ENCODE assay signal across 9 cellular contexts in the genomic region with DNA sequence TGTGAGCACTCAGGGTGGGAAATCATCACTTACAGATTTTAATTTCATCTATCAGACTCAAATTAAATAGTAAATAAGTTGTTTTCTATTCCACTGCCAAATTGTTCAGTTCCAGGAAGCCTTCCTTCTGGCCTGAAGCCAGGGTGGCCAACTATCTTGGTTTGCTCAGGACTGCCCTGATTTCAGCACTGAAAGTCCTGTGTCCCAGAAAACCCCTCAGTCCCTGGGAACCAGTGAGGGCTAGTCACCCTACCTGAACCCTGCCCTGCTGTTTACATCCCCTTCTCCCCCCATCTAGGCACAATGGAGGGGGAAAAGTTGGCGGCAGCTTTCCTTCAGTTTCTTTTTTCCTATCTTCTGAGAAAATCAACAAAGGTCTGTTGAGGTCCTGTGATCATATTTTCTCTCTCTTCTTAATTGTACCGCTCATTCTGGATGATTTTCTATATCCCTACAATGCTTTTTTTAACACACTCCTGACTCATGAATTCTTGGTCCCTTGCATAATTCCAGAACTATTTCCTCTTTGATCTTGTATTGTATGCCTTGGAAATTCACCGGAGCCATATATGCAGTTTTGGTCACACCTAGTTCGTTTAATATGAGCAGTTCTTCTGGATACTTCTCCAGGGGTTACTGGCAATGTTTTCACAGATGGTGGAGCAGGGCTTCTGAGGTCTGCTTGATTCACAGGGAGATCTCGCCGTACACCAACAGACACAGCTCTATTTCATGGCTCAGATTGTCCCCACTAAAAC.
DNase-seq lines count a peak whose midpoint lies in the region; ATAC-seq and TF ChIP-seq lines count a peak whose summit lies in the region.
"Had no signal": no experiment of that assay in that cellular context is flagged by ENCODE, and none has a peak within 500 bp of the region (broad histone marks: within the 10 kb centered on the region; RNA-seq: fewer than 3 reads in every experiment).

No MANE protein-coding gene starts in this region.

- no peaks in the 10 kb centered on the region for H4K20me1 ChIP-seq in GM23248 (ENCODE audit: insufficient read depth)

- H3K36me3 ChIP-seq in GM23248 (ENCODE audit: low read depth) = peaks cover 32% of the 10 kb centered on the region
- no peaks in the 10 kb centered on the region for H3K36me3 ChIP-seq in adrenal gland (replicated peaks in 1 of 2)
- peaks cover 0 to 7% (median 1%) of the 10 kb centered on the region in 4 donors for H3K36me3 ChIP-seq in sigmoid colon
- H3K36me3 ChIP-seq in upper lobe of right lung = no peaks in the 10 kb centered on the region

- DNase-seq in GM23248 (peak; percentile 87), adrenal gland (peak; percentile 45 to 85 (median 68)), glutamatergic neuron (no peak), sigmoid colon (no peak), upper lobe of right lung (no peak)

- no peak for TF ChIP-seq POLR2A in adrenal gland (IDR thresholded peaks at IDR 0.05)
- no peak for TF ChIP-seq POLR2A in sigmoid colon (IDR thresholded peaks at IDR 0.05)

- H3F3A ChIP-seq in GM23248 (ENCODE audit: insufficient read depth) = peaks cover 76% of the 10 kb centered on the region

- no peak overlapping the region for H2AFZ ChIP-seq in GM23248

- H3K27ac Mint-ChIP-seq in glutamatergic neuron (ENCODE audit: unreplicated experiment) = peak overlapping the region; percentile 45

- WGBS in GM23248 (ENCODE audit: low coverage in 1 of 2, low lambda C conversion rate in 2 of 2, missing lambda C conversion rate in 2 of 2), 2 experiments = 27 to 39% methylated on average over 6 of the region's 6 CpGs
- WGBS in adrenal gland, 4 donors = 61 to 75% (median 68%) methylated on average over 6 of the region's 6 CpGs
- 66 to 77% methylated on average over 6 of the region's 6 CpGs for WGBS in sigmoid colon, 2 donors

- TF ChIP-seq CTCF in adrenal gland (IDR thresholded peaks at IDR 0.05) (no peak), glutamatergic neuron (IDR thresholded peaks at IDR 0.05; ENCODE audit: partially characterized antibody, unreplicated experiment) (no peak), sigmoid colon (IDR thresholded peaks at IDR 0.05) (no peak), upper lobe of right lung (IDR thresholded peaks at IDR 0.05) (no peak)

- intact Hi-C loops in adrenal gland (cut with DNase I) (no loop called here), sigmoid colon (cut with DNase I) (no loop called here), upper lobe of right lung (cut with DNase I) (no loop called here)

- peak overlapping the region; percentile 77 for H3K4me2 ChIP-seq in GM23248 (ENCODE audit: unreplicated experiment)

- H3K79me2 ChIP-seq in GM23248 (ENCODE audit: insufficient read depth) = no peaks in the 10 kb centered on the region

- peak overlapping the region; percentile 63 for H3K9ac ChIP-seq in GM23248

- no peaks in the 10 kb centered on the region for H3K9me3 ChIP-seq in GM23248 (ENCODE audit: low read depth)
- no peaks in the 10 kb centered on the region for H3K9me3 ChIP-seq in adrenal gland (replicated peaks in 1 of 3)
- H3K9me3 ChIP-seq in sigmoid colon = no peaks in the 10 kb centered on the region
- H3K9me3 ChIP-seq in upper lobe of right lung = no peaks in the 10 kb centered on the region

- H3K27me3 ChIP-seq in GM23248 (replicated peaks; ENCODE audit: insufficient read depth) = no peaks in the 10 kb centered on the region
- no peaks in the 10 kb centered on the region for H3K27me3 ChIP-seq in adrenal gland
- no peaks in the 10 kb centered on the region for H3K27me3 ChIP-seq in sigmoid colon
- H3K27me3 ChIP-seq in upper lobe of right lung = no peaks in the 10 kb centered on the region

- H3K36me3 Mint-ChIP-seq in glutamatergic neuron (ENCODE audit: unreplicated experiment) = peaks cover 4% of the 10 kb centered on the region

- peaks cover 47% of the 10 kb centered on the region for H3K9me3 Mint-ChIP-seq in glutamatergic neuron (ENCODE audit: unreplicated experiment)

- H3K4me1 ChIP-seq in GM23248 (ENCODE audit: insufficient read depth) (peaks cover 39% of the 10 kb centered on the region), adrenal gland (replicated peaks in 1 of 2) (peaks cover 10 to 14% of the 10 kb centered on the region in 2 donors), sigmoid colon (peaks cover 0 to 25% (median 21%) of the 10 kb centered on the region in 4 donors), upper lobe of right lung (peaks cover 9% of the 10 kb centered on the region)

- peaks cover 26% of the 10 kb centered on the region for H3K27me3 Mint-ChIP-seq in glutamatergic neuron (ENCODE audit: unreplicated experiment)

- no peak for ATAC-seq in HG03457 (IDR thresholded peaks at IDR 0.05; ENCODE audit: unreplicated experiment)
- no peak for ATAC-seq in GM18858 (IDR thresholded peaks at IDR 0.05; ENCODE audit: unreplicated experiment)
- no peak for ATAC-seq in HG03378 (IDR thresholded peaks at IDR 0.05; ENCODE audit: unreplicated experiment)
- ATAC-seq in upper lobe of right lung = no peak
- ATAC-seq: GM12878 had no signal

- H3K4me3 Mint-ChIP-seq in glutamatergic neuron (ENCODE audit: unreplicated experiment) = no peak overlapping the region

- no peak for TF ChIP-seq EP300 in sigmoid colon (IDR thresholded peaks at IDR 0.05)

- H3K9me2 ChIP-seq in GM23248 (ENCODE audit: insufficient read depth) = no peaks in the 10 kb centered on the region

- H3K4me1 Mint-ChIP-seq in glutamatergic neuron (ENCODE audit: low read depth, unreplicated experiment) = peaks cover 33% of the 10 kb centered on the region

- H3K27ac ChIP-seq in GM23248 (peak overlapping the region; percentile 81), adrenal gland (peak overlapping the region in 2 of 5 donors; percentile 52 to 62), sigmoid colon (peak overlapping the region in 3 of 4 donors; percentile 46 to 67 (median 64)), upper lobe of right lung (no peak overlapping the region)

- in situ Hi-C loops in GM23248 (cut with MboI) = no loop called here

- H3K4me3 ChIP-seq in GM23248 (peak overlapping the region; percentile 56), adrenal gland (no peak overlapping the region), sigmoid colon (no peak overlapping the region), upper lobe of right lung (no peak overlapping the region)
- H3K4me3 ChIP-seq: GM12878 had no signal

Comparison
In these comparisons a context has a peak if more than half of its experiments do, and no peak if none do; other contexts are left out.
1. DNase-seq: peak in GM23248 (single experiment) and adrenal gland (7 of 7); none in glutamatergic neuron (single experiment), sigmoid colon (single experiment) and upper lobe of right lung (single experiment).